Comparison of ENCODE assay signal across 22 cellular contexts in genomic region chr1:232132572-232132971, GRCh38.
A peak's percentile ranks its signal among the peaks of the same experiment; 100 is the strongest.
DNase-seq lines count a peak whose midpoint lies in the region; ATAC-seq, FAIRE-seq and TF ChIP-seq lines count a peak whose summit lies in the region.
"Had no signal": no experiment of that assay in that cellular context is flagged by ENCODE, and none has a peak within 500 bp of the region (broad histone marks: within the 10 kb centered on the region; RNA-seq: fewer than 3 reads in every experiment).

No MANE protein-coding gene starts in this region.

- no peak overlapping the region; the same call in 1 of the 2 replicates for H3K18ac ChIP-seq in H1 (ENCODE audit: extremely low read depth, low read length)

- H3K27ac ChIP-seq in GM23338 (ENCODE audit: low read depth) (peak overlapping the region; percentile 87), HCT116 (ENCODE audit: low read depth, low read length) (no peak overlapping the region), H1 (ENCODE audit: low read depth, low read length) (0 out of 2 replicates have a peak overlapping the region, but pooled peaks have one; percentile 37), right lobe of liver (no peak overlapping the region)
- H3K27ac ChIP-seq: BLaER1 treated with 17β-estradiol and CSF1 and Interleukin-3, amounts not matched to agents 10 nM and 100 nM; SJSA1 had no signal

- H3K4me3 ChIP-seq in GM23338: peak overlapping the region; percentile 15; the same call in 1 of the 2 replicates
- no peak overlapping the region for H3K4me3 ChIP-seq in HCT116 (replicated peaks in 1 of 2; ENCODE audit: low read depth in 1 of 2, low read length in 2 of 2)
- H3K4me3 ChIP-seq in H1 (ENCODE audit: extremely low read depth in 1 of 4, insufficient read depth in 2 of 4, low read depth in 3 of 4, low read length in 4 of 4): peak overlapping the region in 1 of 4 experiments; percentile 20; a peak in 1 of 8 replicates
- H3K4me3 ChIP-seq in right lobe of liver: no peak overlapping the region
- H3K4me3 ChIP-seq: A549; BLaER1 treated with 17β-estradiol and CSF1 and Interleukin-3, amounts not matched to agents 10 nM and 100 nM; HAP-1; SJSA1 had no signal

- H3K9me3 ChIP-seq in HCT116 (ENCODE audit: control insufficient read depth in 1 of 2, insufficient read depth in 1 of 2, low read depth in 1 of 2, low read length in 2 of 2): no peaks in the 10 kb centered on the region
- H3K9me3 ChIP-seq in H1 (ENCODE audit: insufficient read depth in 2 of 2, low read depth in 1 of 2, low read length in 1 of 2): no peaks in the 10 kb centered on the region; a peak in 1 of 4 replicates
- H3K9me3 ChIP-seq in right lobe of liver: no peaks in the 10 kb centered on the region
- H3K9me3 ChIP-seq: SJSA1 had no signal

- H3K79me1 ChIP-seq in H1 (ENCODE audit: low read depth, low read length): peaks cover 4% of the 10 kb centered on the region; the same call in 1 of the 2 replicates

- no peak for TF ChIP-seq RAD21 in HCT116 (IDR thresholded peaks at IDR 0.05; ENCODE audit: low read depth)
- TF ChIP-seq RAD21 in H1 (IDR thresholded peaks at IDR 0.05 in 1 of 2, conservative IDR thresholded peaks at IDR 0.05 in 1 of 2; ENCODE audit: low read depth in 2 of 2, low read length in 2 of 2): no peak

- no peak overlapping the region for H2BK12ac ChIP-seq in H1 (ENCODE audit: low read depth, low read length)

- peaks cover 18% of the 10 kb centered on the region for H3F3A ChIP-seq in GM23338 (replicated peaks; ENCODE audit: low read depth)

- WGBS in H1 (ENCODE audit: extremely low coverage in 1 of 2, insufficient coverage in 1 of 2, insufficient read length in 1 of 2, insufficient replicate concordance in 2 of 2, low coverage in 1 of 2, low lambda C conversion rate in 2 of 2, missing lambda C conversion rate in 1 of 2), 2 experiments: 64% methylated on average over 1 of the region's 1 CpG; no CpG with 5 or more reads in 1 of the 2 experiments
- no CpG with 5 or more reads among the region's 1 CpG for WGBS in right lobe of liver (ENCODE audit: insufficient coverage, low coverage, low lambda C conversion rate, missing lambda C conversion rate)

- H4K5ac ChIP-seq in H1 (ENCODE audit: insufficient read length, low read depth, low read length): peak overlapping the region; percentile 49

- H4K8ac ChIP-seq in H1 (ENCODE audit: extremely low read depth, insufficient read depth, low read length): no peak overlapping the region

- intact Hi-C loops in HCT116 (cut with micrococcal nuclease): no loop called here
- intact Hi-C loops in right lobe of liver (cut with DNase I): no loop called here

- ATAC-seq in GM23338 (no peak), HCT116 (no peak), right lobe of liver (peak; percentile 53 to 82 (median 57))
- ATAC-seq: A549 had no signal

- DNase-seq in GM23338 (ENCODE audit: low spot score): no peak
- no peak for DNase-seq in HCT116 (ENCODE audit: low read depth, low spot score)
- DNase-seq in H1 (ENCODE audit: low read depth in 1 of 2, low spot score in 2 of 2): no peak
- DNase-seq in right lobe of liver: no peak
- no peak for DNase-seq in activated T-cell treated with anti-CD3 and anti-CD28 coated beads, Interleukin-2, amount 50 U/mL, for 24 hours
- DNase-seq in RPMI8226: no peak
- no peak for DNase-seq in NOMO-1 treated with dmso at 0.1 percent for 144 hours (lab: John Stamatoyannopoulos, UW; ENCODE audit: unreplicated experiment)
- DNase-seq: AML-193; CD4-positive, alpha-beta memory T cell; COR-L47; DMS53; Karpas-422; NCI-H1092; NCI-H1417 treated with DMSO at 0.1 percent for 48 hours; NCI-H1930; NCI-H2227 treated with DMSO at 0.1 percent for 48 hours; NCI-H526 treated with DMSO at 0.1 percent for 48 hours had no signal

- H3K56ac ChIP-seq in H1 (replicated peaks; ENCODE audit: insufficient read length, low read depth, low read length): no peak overlapping the region

- H4K20me1 ChIP-seq in GM23338 (replicated peaks; ENCODE audit: insufficient read depth) (peaks cover 51% of the 10 kb centered on the region), HCT116 (ENCODE audit: insufficient read depth) (no peaks in the 10 kb centered on the region), H1 (replicated peaks in 1 of 2; ENCODE audit: control insufficient read depth in 1 of 2, insufficient read depth in 2 of 2, low read length in 2 of 2) (peaks cover 29 to 36% of the 10 kb centered on the region in 2 experiments)
- H4K20me1 ChIP-seq: BLaER1 treated with 17β-estradiol and CSF1 and Interleukin-3, amounts not matched to agents 10 nM and 100 nM had no signal

- H2AK5ac ChIP-seq in H1 (ENCODE audit: low read depth, low read length): no peak overlapping the region

- H3K4ac ChIP-seq in H1 (replicated peaks; ENCODE audit: insufficient read length, low read depth, low read length): no peak overlapping the region

- H2AFZ ChIP-seq in GM23338: no peak overlapping the region
- H2AFZ ChIP-seq in HCT116 (ENCODE audit: low read depth, low read length, poor library complexity, severe bottlenecking): no peak overlapping the region
- no peak overlapping the region for H2AFZ ChIP-seq in H1 (ENCODE audit: low read length)

- TF ChIP-seq POLR2A in HCT116 (IDR thresholded peaks at IDR 0.05; ENCODE audit: borderline replicate concordance, extremely low read depth, insufficient read depth, insufficient read length) (no peak), H1 (IDR thresholded peaks at IDR 0.05; ENCODE audit: control extremely low read depth in 1 of 2, low read depth in 2 of 2, low read length in 2 of 2) (no peak), right lobe of liver (IDR thresholded peaks at IDR 0.05) (no peak)

- no TSS peak for BruUV-seq in HCT116 (replicated peaks; lab: Mats Ljungman, UMichigan)

- peaks cover 27% of the 10 kb centered on the region for H3K27me3 Mint-ChIP-seq in GM23338 (ENCODE audit: insufficient read depth, low read depth, poor library complexity)
- peaks cover 31% of the 10 kb centered on the region for H3K27me3 Mint-ChIP-seq in activated T-cell treated with anti-CD3 and anti-CD28 coated beads, Interleukin-2, amount 50 U/mL, for 24 hours

- H2BK120ac ChIP-seq in H1 (replicated peaks; ENCODE audit: low read depth, low read length): no peak overlapping the region

- H3K79me2 ChIP-seq in GM23338 (replicated peaks; ENCODE audit: insufficient read depth) (peaks cover 96% of the 10 kb centered on the region), HCT116 (ENCODE audit: insufficient read depth, low read length) (no peaks in the 10 kb centered on the region), H1 (ENCODE audit: control insufficient read depth in 1 of 2, insufficient read depth in 2 of 2, low read length in 2 of 2) (peaks cover 7 to 94% of the 10 kb centered on the region in 2 experiments; a peak in 3 of 4 replicates)

- no peaks in the 10 kb centered on the region for H3K9me2 ChIP-seq in GM23338 (ENCODE audit: insufficient read depth)
- H3K9me2 ChIP-seq in HCT116 (ENCODE audit: insufficient read depth): no peaks in the 10 kb centered on the region

- TF ChIP-seq CTCF in GM23338 (conservative IDR thresholded peaks at IDR 0.05; ENCODE audit: low read depth in 2 of 2) (no peak), HCT116 (IDR thresholded peaks at IDR 0.05 in 2 of 3, conservative IDR thresholded peaks at IDR 0.05 in 1 of 3; ENCODE audit: borderline replicate concordance in 1 of 3, insufficient read depth in 1 of 3, low read depth in 2 of 3, low read length in 2 of 3) (no peak), H1 (IDR thresholded peaks at IDR 0.05; ENCODE audit: control extremely low read depth in 1 of 3, insufficient read depth in 1 of 3, low read depth in 1 of 3, low read length in 3 of 3) (no peak), right lobe of liver (IDR thresholded peaks at IDR 0.05) (no peak)

- peaks cover 49% of the 10 kb centered on the region for H3K9me3 Mint-ChIP-seq in GM23338
- H3K9me3 Mint-ChIP-seq in activated T-cell treated with anti-CD3 and anti-CD28 coated beads, Interleukin-2, amount 50 U/mL, for 24 hours: peaks cover 4% of the 10 kb centered on the region

- RAD21 ChIA-PET in HCT116 (lab: Charles Lee; ENCODE audit: low non-redundant PET in 1 of 2, low total read pairs in 2 of 2, uncharacterized antibody in 2 of 2, unreplicated experiment in 2 of 2): no interaction called here

- no peak overlapping the region for H4K91ac ChIP-seq in H1 (replicated peaks; ENCODE audit: insufficient read length, low read length)

- no peak overlapping the region for H3K14ac ChIP-seq in H1 (ENCODE audit: insufficient read length)

- no peak overlapping the region for H3K23ac ChIP-seq in H1 (ENCODE audit: insufficient read length)

- H3K36me3 ChIP-seq in GM23338 (ENCODE audit: insufficient read depth) (peaks cover 48% of the 10 kb centered on the region), HCT116 (ENCODE audit: control insufficient read depth in 1 of 2, insufficient read depth in 2 of 2, low read length in 2 of 2) (no peaks in the 10 kb centered on the region), H1 (ENCODE audit: control insufficient read depth in 2 of 4, insufficient read depth in 4 of 4, low read length in 3 of 4) (peaks cover 0 to 84% (median 34%) of the 10 kb centered on the region in 4 experiments; a peak in 6 of 8 replicates), right lobe of liver (no peaks in the 10 kb centered on the region)
- H3K36me3 ChIP-seq: BLaER1 treated with 17β-estradiol and CSF1 and Interleukin-3, amounts not matched to agents 10 nM and 100 nM; HAP-1; SJSA1 had no signal

- no peak overlapping the region for H3K9ac ChIP-seq in HCT116 (ENCODE audit: low read length)
- no peak overlapping the region for H3K9ac ChIP-seq in H1 (replicated peaks in 1 of 4; ENCODE audit: extremely low read depth in 1 of 4, low read depth in 3 of 4, low read length in 3 of 4)
- H3K9ac ChIP-seq: BLaER1 treated with 17β-estradiol and CSF1 and Interleukin-3, amounts not matched to agents 10 nM and 100 nM had no signal

- H3K4me2 ChIP-seq in GM23338 (peak overlapping the region; percentile 52), HCT116 (ENCODE audit: low read length) (no peak overlapping the region), H1 (ENCODE audit: insufficient read depth in 1 of 2, low read depth in 2 of 2, low read length in 2 of 2) (peak overlapping the region; percentile 22 to 25; a peak in 2 of 4 replicates)
- H3K4me2 ChIP-seq: A549; BLaER1 treated with 17β-estradiol and CSF1 and Interleukin-3, amounts not matched to agents 10 nM and 100 nM had no signal

- H2BK20ac ChIP-seq in H1 (ENCODE audit: low read length): no peak overlapping the region

- H3K4me1 ChIP-seq in GM23338 (ENCODE audit: insufficient read depth): peaks cover 90% of the 10 kb centered on the region
- peaks cover 0 to under 1% of the 10 kb centered on the region in 2 experiments; a peak in 2 of 4 replicates for H3K4me1 ChIP-seq in HCT116 (ENCODE audit: control insufficient read depth in 1 of 2, insufficient read depth in 2 of 2, low read length in 2 of 2)
- H3K4me1 ChIP-seq in H1 (replicated peaks in 1 of 4; ENCODE audit: control insufficient read depth in 3 of 4, insufficient read depth in 4 of 4, low read length in 3 of 4): peaks cover 8 to 43% (median 32%) of the 10 kb centered on the region in 4 experiments
- H3K4me1 ChIP-seq in right lobe of liver: no peaks in the 10 kb centered on the region
- H3K4me1 ChIP-seq: HAP-1 had no signal

- peak overlapping the region; percentile 6 for H3K4me3 Mint-ChIP-seq in GM23338
- H3K4me3 Mint-ChIP-seq in activated T-cell treated with anti-CD3 and anti-CD28 coated beads, Interleukin-2, amount 50 U/mL, for 24 hours: no peak overlapping the region
- H3K4me3 Mint-ChIP-seq: CD4-positive, alpha-beta memory T cell had no signal

- CTCF ChIA-PET in HCT116 (lab: Charles Lee): no interaction called here
- CTCF ChIA-PET in H1 (lab: Charles Lee; ENCODE audit: partially characterized antibody): interaction anchor here (0.9 kb wide), 1 partner anchor 24 kb away, joined by 3 read pairs; no protein-coding TSS in a partner anchor

- no peak overlapping the region for H2BK5ac ChIP-seq in H1 (ENCODE audit: low read depth, low read length)

- no peak for TF ChIP-seq EP300 in H1 (IDR thresholded peaks at IDR 0.05; ENCODE audit: borderline replicate concordance in 1 of 2, low read depth in 2 of 2, low read length in 2 of 2)

- peaks cover 89% of the 10 kb centered on the region for H3K4me1 Mint-ChIP-seq in GM23338
- H3K4me1 Mint-ChIP-seq in activated T-cell treated with anti-CD3 and anti-CD28 coated beads, Interleukin-2, amount 50 U/mL, for 24 hours (ENCODE audit: low read depth): no peaks in the 10 kb centered on the region
- H3K4me1 Mint-ChIP-seq: CD4-positive, alpha-beta memory T cell had no signal

- peaks cover 96% of the 10 kb centered on the region for H3K36me3 Mint-ChIP-seq in GM23338 (ENCODE audit: low read depth)
- no peaks in the 10 kb centered on the region for H3K36me3 Mint-ChIP-seq in activated T-cell treated with anti-CD3 and anti-CD28 coated beads, Interleukin-2, amount 50 U/mL, for 24 hours (ENCODE audit: low read depth)

- H3K27me3 ChIP-seq in GM23338 (ENCODE audit: insufficient read depth) (no peaks in the 10 kb centered on the region), HCT116 (ENCODE audit: insufficient read depth, low read length) (no peaks in the 10 kb centered on the region), H1 (replicated peaks in 1 of 4; ENCODE audit: control insufficient read depth in 3 of 4, extremely low read depth in 1 of 4, insufficient read depth in 3 of 4, low read length in 3 of 4) (no peaks in the 10 kb centered on the region), right lobe of liver (no peaks in the 10 kb centered on the region)
- H3K27me3 ChIP-seq: BLaER1 treated with 17β-estradiol and CSF1 and Interleukin-3, amounts not matched to agents 10 nM and 100 nM; SJSA1 had no signal

- H3K27ac Mint-ChIP-seq in GM23338: peak overlapping the region; percentile 93
- H3K27ac Mint-ChIP-seq in activated T-cell treated with anti-CD3 and anti-CD28 coated beads, Interleukin-2, amount 50 U/mL, for 24 hours: no peak overlapping the region
- H3K27ac Mint-ChIP-seq: CD4-positive, alpha-beta memory T cell had no signal

- H3K23me2 ChIP-seq in H1 (ENCODE audit: low read depth, low read length): peaks cover 3% of the 10 kb centered on the region; the same call in 1 of the 2 replicates

- POLR2A ChIA-PET in HCT116 (lab: Charles Lee): no interaction called here
- POLR2A ChIA-PET in H1 (lab: Charles Lee; ENCODE audit: partially characterized antibody): interaction anchor here (0.8 to 11.2 kb wide), 11 partner anchors 9 to 206 kb away, joined by 3 to 126 read pairs (median 4); no protein-coding TSS in a partner anchor

- FAIRE-seq in H1 (lab: Jason Lieb, UNC): peak; percentile 57
- FAIRE-seq: A549, GM18507 had no signal

- no peak overlapping the region for H2BK15ac ChIP-seq in H1 (ENCODE audit: low read length)

Comparison
In these comparisons a context has a peak if more than half of its experiments do, and no peak if none do; other contexts are left out.
1. ATAC-seq: peak in right lobe of liver (4 of 4); none in GM23338 (single experiment) and HCT116 (single experiment).
2. H3K27ac ChIP-seq: peak in GM23338 (single experiment) and H1 (single experiment); none in HCT116 (single experiment) and right lobe of liver (0 of 3).